In genomic region chr5:34188001-34188822, GRCh38 we compare ENCODE assay signal across 8 cellular contexts.
DNase-seq lines count a peak whose midpoint lies in the region; ATAC-seq and TF ChIP-seq lines count a peak whose summit lies in the region.
"Not testable (repeated sequence)": the region's sequence is repeated elsewhere in the genome, so short reads cannot be mapped to it uniquely, and the experiment has no call there.

No MANE protein-coding gene starts in this region.

- H2BK15ac ChIP-seq in mesendoderm (replicated peaks; ENCODE audit: low read depth) = not testable (repeated sequence)

- H3K4ac ChIP-seq in mesendoderm (ENCODE audit: low read depth, low read length) = not testable (repeated sequence)

- not testable (repeated sequence) for H3K27ac ChIP-seq in MM.1S (ENCODE audit: low read length); mesendoderm (ENCODE audit: low read depth, low read length); aorta (ENCODE audit: low read depth in 1 of 2, low read length in 2 of 2)

- H3K36me3 Mint-ChIP-seq in activated CD4-positive, alpha-beta T cell treated with anti-CD3 and anti-CD28 coated beads, Interleukin-2, amount 10 ng/mL, durations not matched to agents 24 days and 14 days (ENCODE audit: low read depth) = not testable (repeated sequence)
- H3K36me3 Mint-ChIP-seq in brain (peaks cover 35% of the 10 kb centered on the region), glutamatergic neuron (ENCODE audit: unreplicated experiment) (peaks cover 20% of the 10 kb centered on the region)

- ATAC-seq in aorta (ENCODE audit: low FRiP score) = not testable (repeated sequence)

- H4K20me1 ChIP-seq in MM.1S (ENCODE audit: insufficient read depth, low read length) = not testable (repeated sequence)

- H2AK5ac ChIP-seq in mesendoderm (ENCODE audit: low read length) = not testable (repeated sequence)

- not testable (repeated sequence) for H3K56ac ChIP-seq in mesendoderm (ENCODE audit: low read length)

- H3K4me1 Mint-ChIP-seq in activated CD4-positive, alpha-beta T cell treated with anti-CD3 and anti-CD28 coated beads, Interleukin-2, amount 10 ng/mL, durations not matched to agents 24 days and 14 days = not testable (repeated sequence)
- peaks cover 22% of the 10 kb centered on the region for H3K4me1 Mint-ChIP-seq in brain
- H3K4me1 Mint-ChIP-seq in glutamatergic neuron (ENCODE audit: low read depth, unreplicated experiment) = peaks cover 20% of the 10 kb centered on the region

- H3K4me2 ChIP-seq in MM.1S (ENCODE audit: low read depth, low read length); mesendoderm (ENCODE audit: low read length): not testable (repeated sequence)

- not testable (repeated sequence) for H3F3A ChIP-seq in MM.1S (ENCODE audit: insufficient read depth, low read length)

- not testable (repeated sequence) for H3K4me3 Mint-ChIP-seq in activated CD4-positive, alpha-beta T cell treated with anti-CD3 and anti-CD28 coated beads, Interleukin-2, amount 10 ng/mL, durations not matched to agents 24 days and 14 days; brain; glutamatergic neuron (ENCODE audit: unreplicated experiment)

- H3K36me3 ChIP-seq in MM.1S (replicated peaks; ENCODE audit: insufficient read depth, low read length); mesendoderm (ENCODE audit: control insufficient read depth, insufficient read depth, low read length); aorta (ENCODE audit: control insufficient read depth in 1 of 2, insufficient read depth in 2 of 2, low read length in 1 of 2): not testable (repeated sequence)

- H3K27ac Mint-ChIP-seq in activated CD4-positive, alpha-beta T cell treated with anti-CD3 and anti-CD28 coated beads, Interleukin-2, amount 10 ng/mL, durations not matched to agents 24 days and 14 days; glutamatergic neuron (ENCODE audit: unreplicated experiment): not testable (repeated sequence)
- H3K27ac Mint-ChIP-seq in brain = peak overlapping the region in 1 of 5 experiments; percentile 5

- not testable (repeated sequence) for H3K27me3 Mint-ChIP-seq in activated CD4-positive, alpha-beta T cell treated with anti-CD3 and anti-CD28 coated beads, Interleukin-2, amount 10 ng/mL, durations not matched to agents 24 days and 14 days; brain
- H3K27me3 Mint-ChIP-seq in glutamatergic neuron (ENCODE audit: unreplicated experiment) = peaks cover 14% of the 10 kb centered on the region

- not testable (repeated sequence) for H3K9ac ChIP-seq in MM.1S (ENCODE audit: low read length); mesendoderm (ENCODE audit: low read length)

- not testable (repeated sequence) for H3K4me1 ChIP-seq in MM.1S (ENCODE audit: low read length); mesendoderm (ENCODE audit: control insufficient read depth, low read depth, low read length); aorta (ENCODE audit: control insufficient read depth in 1 of 2, insufficient read depth in 2 of 2, low read length in 2 of 2)

- H4K5ac ChIP-seq in mesendoderm (ENCODE audit: low read length) = not testable (repeated sequence)

- not testable (repeated sequence) for H3K9me3 ChIP-seq in MM.1S (replicated peaks; ENCODE audit: insufficient read depth, low read length); aorta (ENCODE audit: control insufficient read depth, low read length)

- H3K4me3 ChIP-seq in MM.1S (ENCODE audit: low read length); mesendoderm (ENCODE audit: low read length); aorta (ENCODE audit: low read length in 2 of 2): not testable (repeated sequence)

- H4K8ac ChIP-seq in mesendoderm (ENCODE audit: low read depth, low read length) = not testable (repeated sequence)

- H3K23ac ChIP-seq in mesendoderm (ENCODE audit: low read length) = not testable (repeated sequence)

- not testable (repeated sequence) for H3K18ac ChIP-seq in mesendoderm (ENCODE audit: low read length)

- H2BK5ac ChIP-seq in mesendoderm (ENCODE audit: low read length) = not testable (repeated sequence)

- intact Hi-C loops in activated CD4-positive, alpha-beta T cell treated with anti-CD3 and anti-CD28 coated beads, Interleukin-2, amount 10 ng/mL, durations not matched to agents 24 days and 14 days (cut with micrococcal nuclease); aorta (cut with DNase I): not testable (repeated sequence)

- not testable (repeated sequence) for H3K79me1 ChIP-seq in mesendoderm (ENCODE audit: low read length)

- H3K79me2 ChIP-seq in MM.1S (ENCODE audit: low read length); mesendoderm (ENCODE audit: control insufficient read depth, insufficient read depth, low read length): not testable (repeated sequence)

- DNase-seq in GM04504 (ENCODE audit: low read depth) = peak; percentile 3
- peak; percentile 26 for DNase-seq in MM.1S
- DNase-seq in activated CD4-positive, alpha-beta T cell treated with anti-CD3 and anti-CD28 coated beads, Interleukin-2, amount 10 ng/mL, durations not matched to agents 24 days and 14 days = peak; percentile 89
- peak; percentile 77 for DNase-seq in glutamatergic neuron
- DNase-seq in mesendoderm = peak; percentile 84
- DNase-seq in stimulated activated CD4-positive, alpha-beta T cell treated with anti-CD3 and anti-CD28 coated beads, Interleukin-12 subunit alpha, Interleukin-12 subunit beta, amount 100 ng/mL, for 48 hours (ENCODE audit: low read depth in 2 of 3, low spot score in 1 of 3) = peak; percentile 26 to 72 (median 59)
- peak; percentile 74 to 88 for DNase-seq in aorta

- H2BK120ac ChIP-seq in mesendoderm (ENCODE audit: low read depth, low read length) = not testable (repeated sequence)

- not testable (repeated sequence) for H3K27me3 ChIP-seq in MM.1S (replicated peaks; ENCODE audit: insufficient read depth, low read length); mesendoderm (ENCODE audit: insufficient read depth, low read length, poor library complexity); aorta (ENCODE audit: control insufficient read depth in 1 of 2, insufficient read depth in 2 of 2, low read length in 1 of 2)

- H3K9me3 Mint-ChIP-seq in activated CD4-positive, alpha-beta T cell treated with anti-CD3 and anti-CD28 coated beads, Interleukin-2, amount 10 ng/mL, durations not matched to agents 24 days and 14 days; brain: not testable (repeated sequence)
- H3K9me3 Mint-ChIP-seq in glutamatergic neuron (ENCODE audit: unreplicated experiment) = peaks cover 19% of the 10 kb centered on the region

- H3K9me2 ChIP-seq in MM.1S (replicated peaks; ENCODE audit: insufficient read depth, low read length) = not testable (repeated sequence)

- not testable (repeated sequence) for H2AFZ ChIP-seq in MM.1S (ENCODE audit: low read length)

- TF ChIP-seq CTCF in MM.1S (IDR thresholded peaks at IDR 0.05; ENCODE audit: low read length) = peak; percentile 36
- TF ChIP-seq CTCF in brain (conservative IDR thresholded peaks at IDR 0.05) = peak; percentile 42 to 57
- TF ChIP-seq CTCF in glutamatergic neuron (IDR thresholded peaks at IDR 0.05; ENCODE audit: partially characterized antibody, unreplicated experiment) = peak; percentile 50

- no CpG with 5 or more reads among the region's 11 CpGs for WGBS in mesendoderm (ENCODE audit: extremely low coverage, insufficient coverage, low lambda C conversion rate)
- WGBS in aorta, 2 donors = 94 to 95% methylated on average over 9 to 10 of the region's 11 CpGs

Comparison
In these comparisons a context has a peak if more than half of its experiments do, and no peak if none do; other contexts are left out.
1. DNase-seq: peak in every context shown above with its lines; median percentile 89 in activated CD4-positive, alpha-beta T cell treated with anti-CD3 and anti-CD28 coated beads, Interleukin-2, amount 10 ng/mL, durations not matched to agents 24 days and 14 days; 84 in mesendoderm; 81 in aorta; 77 in glutamatergic neuron; 59 in stimulated activated CD4-positive, alpha-beta T cell treated with anti-CD3 and anti-CD28 coated beads, Interleukin-12 subunit alpha, Interleukin-12 subunit beta, amount 100 ng/mL, for 48 hours; 26 in MM.1S; 3 in GM04504.